ENCODE assay signal across 13 cellular contexts in the genomic region with DNA sequence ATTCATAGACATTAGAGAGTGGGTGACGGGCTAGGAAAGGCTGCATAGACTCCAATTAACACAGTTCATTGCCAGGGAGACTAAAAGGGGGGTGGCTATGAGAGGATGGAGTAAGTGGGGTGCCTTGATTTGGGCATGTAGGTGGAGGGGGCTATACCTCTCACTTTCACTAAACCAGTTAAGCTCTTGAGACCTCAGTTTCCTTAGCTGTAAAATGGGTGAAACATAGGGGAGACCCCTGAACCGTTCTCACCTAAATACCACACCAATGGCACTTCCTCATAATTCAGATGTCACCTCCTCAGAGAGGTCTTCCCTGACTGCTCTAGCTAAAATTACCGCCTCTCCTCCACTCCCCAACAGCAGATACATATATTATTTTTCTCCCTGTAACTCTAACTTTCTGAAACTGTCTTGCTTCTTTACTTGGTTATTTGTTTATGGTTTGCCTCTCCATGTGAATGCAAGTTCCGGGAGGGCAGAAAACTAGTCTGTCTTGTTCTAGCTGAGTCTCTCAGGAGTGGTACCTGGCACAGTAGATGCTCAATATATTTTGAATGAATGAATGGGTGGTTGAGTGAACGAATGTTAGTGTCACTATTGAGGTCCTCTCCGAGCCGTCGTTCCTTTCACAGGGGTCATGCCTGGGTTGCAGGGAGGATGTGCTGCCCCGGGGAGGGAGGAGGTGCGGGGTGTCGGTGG. TPM values are rescaled to one million over a fixed set of nuclear protein-coding genes. Genes with fewer than 3 reads are reported as not detected.
A peak's percentile ranks its signal among the peaks of the same experiment; 100 is the strongest.
DNase-seq lines count a peak whose midpoint lies in the region; ATAC-seq, FAIRE-seq and TF ChIP-seq lines count a peak whose summit lies in the region.
"Had no signal": no experiment of that assay in that cellular context is flagged by ENCODE, and none has a peak within 500 bp of the region (broad histone marks: within the 10 kb centered on the region; RNA-seq: fewer than 3 reads in every experiment).

No MANE protein-coding gene starts in this region.

- H2AFZ ChIP-seq in ACC112 (ENCODE audit: low read length, unreplicated experiment) (no peak overlapping the region), neuronal stem cell (ENCODE audit: low read length) (no peak overlapping the region)

- no peak overlapping the region for H2BK120ac ChIP-seq in neuronal stem cell (ENCODE audit: low read depth, low read length)

- no peak overlapping the region for H3K27ac ChIP-seq in ACC112 (ENCODE audit: low read depth, low read length)
- no peak overlapping the region; the same call in 1 of the 2 replicates for H3K27ac ChIP-seq in HEK293 (ENCODE audit: extremely low read depth, low read depth, low read length)
- H3K27ac ChIP-seq in breast epithelium: peak overlapping the region; percentile 83 to 86
- no peak overlapping the region for H3K27ac ChIP-seq in neuronal stem cell (replicated peaks; ENCODE audit: low read length)
- H3K27ac ChIP-seq: body of pancreas had no signal

- FAIRE-seq in frontal cortex (lab: Jason Lieb, UNC): no peak
- FAIRE-seq: small intestine had no signal

- no peak for TF ChIP-seq POLR2A in breast epithelium (IDR thresholded peaks at IDR 0.05)

- no peaks in the 10 kb centered on the region for H3K36me3 Mint-ChIP-seq in stimulated activated naive B cell treated with anti-CD40 and anti-IgM and Interleukin-4, amounts not matched to agents 10 μg/mL and 1 μg/mL and 100 μg/mL, for 72 hours
- H3K36me3 Mint-ChIP-seq: CD8-positive, alpha-beta memory T cell had no signal

- H3K9me3 ChIP-seq in HEK293 (ENCODE audit: control insufficient read depth, insufficient read depth, low read depth, low read length): no peaks in the 10 kb centered on the region
- H3K9me3 ChIP-seq in breast epithelium: peaks cover 5 to 11% of the 10 kb centered on the region in 2 donors
- peaks cover 0 to 2% of the 10 kb centered on the region in 2 donors for H3K9me3 ChIP-seq in neuronal stem cell (replicated peaks in 1 of 2; ENCODE audit: control insufficient read depth in 2 of 2, insufficient read depth in 1 of 2, low read depth in 1 of 2, low read length in 2 of 2)

- H3K4ac ChIP-seq in neuronal stem cell (ENCODE audit: low read length): no peak overlapping the region

- no peaks in the 10 kb centered on the region for H3K36me3 ChIP-seq in ACC112 (ENCODE audit: insufficient read depth, low read length)
- H3K36me3 ChIP-seq in HEK293 (ENCODE audit: control insufficient read depth in 2 of 2, insufficient read depth in 1 of 2, low read length in 2 of 2): no peaks in the 10 kb centered on the region
- no peaks in the 10 kb centered on the region for H3K36me3 ChIP-seq in breast epithelium
- no peaks in the 10 kb centered on the region for H3K36me3 ChIP-seq in neuronal stem cell (replicated peaks in 1 of 2; ENCODE audit: control insufficient read depth in 2 of 2, insufficient read depth in 2 of 2, low read length in 2 of 2)

- ATAC-seq in stimulated activated naive B cell treated with anti-CD40 and anti-IgM and Interleukin-4, amounts not matched to agents 10 μg/mL and 1 μg/mL and 100 μg/mL, for 72 hours (replicated peaks): no peak

- H3K4me3 ChIP-seq in ACC112 (ENCODE audit: low read depth, low read length) (peak overlapping the region; percentile 75; the same call in 1 of the 2 replicates), HEK293 (ENCODE audit: low read depth, low read length) (peak overlapping the region; percentile 79), breast epithelium (peak overlapping the region; percentile 53 to 91 (median 74)), neuronal stem cell (ENCODE audit: low read length in 2 of 2) (no peak overlapping the region)
- H3K4me3 ChIP-seq: body of pancreas had no signal

- no peaks in the 10 kb centered on the region for H3K79me1 ChIP-seq in neuronal stem cell (ENCODE audit: low read depth, low read length)

- WGBS in neuronal stem cell (ENCODE audit: extremely low coverage in 2 of 2, insufficient read length in 2 of 2, insufficient replicate concordance in 1 of 2), 2 donors: no CpG with 5 or more reads among the region's 11 CpGs

- H3K79me2 ChIP-seq in ACC112 (ENCODE audit: control insufficient read depth, insufficient read depth, low read length, unreplicated experiment): no peaks in the 10 kb centered on the region

- peaks cover 66 to 83% of the 10 kb centered on the region in 2 donors for H3K27me3 Mint-ChIP-seq in stimulated activated naive B cell treated with anti-CD40 and anti-IgM and Interleukin-4, amounts not matched to agents 10 μg/mL and 1 μg/mL and 100 μg/mL, for 72 hours

- peak overlapping the region; percentile 90 for H3K4me2 ChIP-seq in neuronal stem cell (ENCODE audit: insufficient read depth, low read length, poor library complexity, severe bottlenecking)

- no peak overlapping the region for H2BK5ac ChIP-seq in neuronal stem cell (ENCODE audit: low read length)

- no peak overlapping the region for H3K9ac ChIP-seq in neuronal stem cell (ENCODE audit: low read depth, low read length, poor library complexity)

- no peak overlapping the region for H3K23ac ChIP-seq in neuronal stem cell (ENCODE audit: low read depth, low read length, poor library complexity)

- no peak overlapping the region for H2BK15ac ChIP-seq in neuronal stem cell (ENCODE audit: low read length)

- H4K8ac ChIP-seq in neuronal stem cell (ENCODE audit: low read depth, low read length): no peak overlapping the region

- H3K27me3 ChIP-seq in ACC112 (ENCODE audit: insufficient read depth, low read length): peaks cover 63% of the 10 kb centered on the region
- H3K27me3 ChIP-seq in breast epithelium: peaks cover 0 to 4% of the 10 kb centered on the region in 2 donors
- peaks cover 0 to 70% (median 24%) of the 10 kb centered on the region in 3 experiments for H3K27me3 ChIP-seq in neuronal stem cell (ENCODE audit: control insufficient read depth in 3 of 3, insufficient read depth in 3 of 3, low read depth in 1 of 3, low read length in 3 of 3)
- H3K27me3 ChIP-seq: body of pancreas had no signal

- no peak for TF ChIP-seq CTCF in HEK293 (tag by site-specific recombination; IDR thresholded peaks at IDR 0.05)
- no peak for TF ChIP-seq CTCF in breast epithelium (IDR thresholded peaks at IDR 0.05)

- POLR2A ChIA-PET in HEK293 (lab: Yijun Ruan, JAX): no interaction called here

- peak overlapping the region in 1 of 2 donors; percentile 25 for H3K4me3 Mint-ChIP-seq in stimulated activated naive B cell treated with anti-CD40 and anti-IgM and Interleukin-4, amounts not matched to agents 10 μg/mL and 1 μg/mL and 100 μg/mL, for 72 hours
- H3K4me3 Mint-ChIP-seq: CD8-positive, alpha-beta memory T cell; T-helper 1 cell treated with Interleukin-12 subunit alpha and Interleukin-12 subunit beta and Interleukin-4 antibody, amounts not matched to agents 30 μg/mL and 1 μg/mL, for 36 hours had no signal

- no peak overlapping the region for H2BK12ac ChIP-seq in neuronal stem cell (ENCODE audit: low read length)

- H3K27ac Mint-ChIP-seq in stimulated activated naive B cell treated with anti-CD40 and anti-IgM and Interleukin-4, amounts not matched to agents 10 μg/mL and 1 μg/mL and 100 μg/mL, for 72 hours: no peak overlapping the region
- H3K27ac Mint-ChIP-seq: CD8-positive, alpha-beta memory T cell; T-helper 1 cell treated with Interleukin-12 subunit alpha and Interleukin-12 subunit beta and Interleukin-4 antibody, amounts not matched to agents 30 μg/mL and 1 μg/mL, for 36 hours had no signal

- DNase-seq in breast epithelium (ENCODE audit: low spot score in 2 of 2): no peak
- no peak for DNase-seq in neuronal stem cell (ENCODE audit: low spot score)
- no peak for DNase-seq in LoVo (ENCODE audit: low spot score)
- DNase-seq in frontal cortex (ENCODE audit: low spot score in 2 of 2): no peak
- no peak for DNase-seq in stimulated activated naive B cell treated with anti-CD40 and anti-IgM and Interleukin-4, amounts not matched to agents 10 μg/mL and 1 μg/mL and 100 μg/mL, for 72 hours
- no peak for DNase-seq in NCI-H2081 (lab: John Stamatoyannopoulos, UW)
- DNase-seq: body of pancreas; CD8-positive, alpha-beta memory T cell; NCI-H524 treated with DMSO at 0.1 percent for 48 hours; small intestine had no signal

- no peak overlapping the region for H2AK5ac ChIP-seq in neuronal stem cell (ENCODE audit: low read depth, low read length)

- no peak overlapping the region for H4K91ac ChIP-seq in neuronal stem cell (ENCODE audit: low read depth, low read length, poor library complexity)

- no peak overlapping the region for H3K18ac ChIP-seq in neuronal stem cell (ENCODE audit: low read length)

- CTCF ChIA-PET in HEK293 (lab: Yijun Ruan, JAX): interaction anchor here (0.6 kb wide), 1 partner anchor 1875 kb away, joined by 3 read pairs; no protein-coding TSS in a partner anchor

- H3K9me3 Mint-ChIP-seq in stimulated activated naive B cell treated with anti-CD40 and anti-IgM and Interleukin-4, amounts not matched to agents 10 μg/mL and 1 μg/mL and 100 μg/mL, for 72 hours: peaks cover 4 to 5% of the 10 kb centered on the region in 2 donors

- no peaks in the 10 kb centered on the region for H3K4me1 Mint-ChIP-seq in stimulated activated naive B cell treated with anti-CD40 and anti-IgM and Interleukin-4, amounts not matched to agents 10 μg/mL and 1 μg/mL and 100 μg/mL, for 72 hours
- H3K4me1 Mint-ChIP-seq: CD8-positive, alpha-beta memory T cell had no signal

- H3K14ac ChIP-seq in neuronal stem cell (ENCODE audit: low read length): no peak overlapping the region

- intact Hi-C loops in breast epithelium (cut with DNase I; ENCODE audit: low total_unique reads): no loop called here

- no peaks in the 10 kb centered on the region for H3K4me1 ChIP-seq in ACC112 (ENCODE audit: control insufficient read depth, insufficient read depth, low read length, unreplicated experiment)
- no peaks in the 10 kb centered on the region for H3K4me1 ChIP-seq in HEK293 (ENCODE audit: control insufficient read depth, insufficient read depth, low read length)
- peaks cover 0 to 5% of the 10 kb centered on the region in 2 donors for H3K4me1 ChIP-seq in breast epithelium
- H3K4me1 ChIP-seq in neuronal stem cell (ENCODE audit: control insufficient read depth in 2 of 2, insufficient read depth in 1 of 2, low read depth in 1 of 2, low read length in 2 of 2): peaks cover 0 to 2% of the 10 kb centered on the region in 2 donors
- H3K4me1 ChIP-seq: body of pancreas had no signal

TF ChIP-seq in HEK293, 187 proteins besides CTCF, POLR2A, EP300 and RAD21 (continues in another document):
- TF ChIP-seq ZNF114 (tag by site-specific recombination; IDR thresholded peaks at IDR 0.05) (no peak), ZNF664 (tag by site-specific recombination; IDR thresholded peaks at IDR 0.05) (peak; percentile 79; the same call in 1 of the 2 replicates), ZSCAN16 (tag by site-specific recombination; IDR thresholded peaks at IDR 0.05) (no peak), ZFP37 (tag by site-specific recombination; IDR thresholded peaks at IDR 0.05) (no peak), MYNN (tag by site-specific recombination; IDR thresholded peaks at IDR 0.05; ENCODE audit: borderline replicate concordance) (no peak)

RNA-seq across cellular contexts. Expression of gene EYA2, which starts 0.6 kb away (rescaled TPM):
- total RNA-seq in breast epithelium (10 to 100 TPM in 2 of 3 donors, 1 to 10 TPM in 1; 5.4 to 19.2 (median 12.5) TPM), frontal cortex (2.4 TPM)
- polyA plus RNA-seq in neuronal stem cell (2013, experiment 1 of 2): 1.0 TPM
- 0.97 TPM for polyA plus RNA-seq in neuronal stem cell (2013, experiment 2 of 2)
- total RNA-seq: CD8-positive, alpha-beta memory T cell had no signal
- polyA plus RNA-seq: CD8-positive, alpha-beta memory T cell had no signal

Comparison
In these comparisons a context has a peak if more than half of its experiments do, and no peak if none do; other contexts are left out.
1. H3K27ac ChIP-seq: peak in breast epithelium (2 of 2); none in ACC112 (single experiment), HEK293 (single experiment) and neuronal stem cell (single experiment).
2. H3K4me3 ChIP-seq: peak in ACC112 (single experiment), HEK293 (single experiment) and breast epithelium (3 of 3); none in neuronal stem cell (0 of 2).